ENCODE assay signal across 15 cellular contexts in genomic region chr16:83350466-83350865, GRCh38.
A peak's percentile ranks its signal among the peaks of the same experiment; 100 is the strongest.
DNase-seq lines count a peak whose midpoint lies in the region; ATAC-seq and TF ChIP-seq lines count a peak whose summit lies in the region.
"Had no signal": no experiment of that assay in that cellular context is flagged by ENCODE, and none has a peak within 500 bp of the region (broad histone marks: within the 10 kb centered on the region; RNA-seq: fewer than 3 reads in every experiment).

No MANE protein-coding gene starts in this region.

- H3K4me1 Mint-ChIP-seq in stimulated activated effector memory CD8-positive, alpha-beta T cell treated with anti-CD3 and anti-CD28 coated beads, Interleukin-12 subunit alpha, Interleukin-12 subunit beta, amount 100 ng/mL, for 72 hours, result no peaks in the 10 kb centered on the region
- H3K4me1 Mint-ChIP-seq: CD14-positive monocyte; CD4-positive, alpha-beta memory T cell had no signal

- no peaks in the 10 kb centered on the region for H3K36me3 Mint-ChIP-seq in stimulated activated effector memory CD8-positive, alpha-beta T cell treated with anti-CD3 and anti-CD28 coated beads, Interleukin-12 subunit alpha, Interleukin-12 subunit beta, amount 100 ng/mL, for 72 hours
- H3K36me3 Mint-ChIP-seq: CD14-positive monocyte; CD4-positive, alpha-beta memory T cell had no signal

- ATAC-seq in Right ventricle myocardium superior (ENCODE audit: poor library complexity) (peak; percentile 61), psoas muscle (peak in 3 of 4 donors; percentile 69 to 92 (median 92)), HG02759 (IDR thresholded peaks at IDR 0.05; ENCODE audit: unreplicated experiment) (no peak)
- no peak for ATAC-seq in stimulated activated effector memory CD8-positive, alpha-beta T cell treated with anti-CD3 and anti-CD28 coated beads, Interleukin-12 subunit alpha, Interleukin-12 subunit beta, amount 100 ng/mL, for 72 hours
- ATAC-seq: GM12878 had no signal

- H3K27me3 ChIP-seq in left ventricle myocardium inferior (ENCODE audit: low read depth) (no peaks in the 10 kb centered on the region), psoas muscle (ENCODE audit: insufficient read depth in 3 of 3, low read length in 2 of 3) (no peaks in the 10 kb centered on the region), uterus (no peaks in the 10 kb centered on the region)
- H3K27me3 ChIP-seq: BLaER1 had no signal

- intact Hi-C loops in Right ventricle myocardium superior (cut with DNase I) (loop anchor here (10.0 kb wide), 1 partner anchor 746 kb away; no protein-coding TSS in a partner anchor), cardiac septum (cut with DNase I) (loop anchor here (10.0 kb wide), 1 partner anchor 716 kb away; no protein-coding TSS in a partner anchor), left ventricle myocardium inferior (cut with micrococcal nuclease) (no loop called here), psoas muscle (cut with DNase I) (loop anchor here in 1 of 2 donors (10.0 kb wide), 1 partner anchor 726 kb away; the partner anchor contains the start of gene CDH13), uterus (cut with DNase I; ENCODE audit: low total_unique reads) (no loop called here)

- no peaks in the 10 kb centered on the region for H3K36me3 ChIP-seq in left ventricle myocardium inferior
- peaks cover 0 to under 1% of the 10 kb centered on the region in 2 donors for H3K36me3 ChIP-seq in psoas muscle (ENCODE audit: insufficient read depth in 1 of 2, low read depth in 1 of 2)
- H3K36me3 ChIP-seq in uterus, result no peaks in the 10 kb centered on the region
- H3K36me3 ChIP-seq: BLaER1 had no signal

- H3K27ac ChIP-seq in left ventricle myocardium inferior (replicated peaks), result peak overlapping the region; percentile 37
- peak overlapping the region; percentile 12 for H3K27ac ChIP-seq in psoas muscle
- H3K27ac ChIP-seq in uterus, result peak overlapping the region; percentile 28 to 62
- H3K27ac ChIP-seq: BLaER1 had no signal

- DNase-seq in Right ventricle myocardium superior (no peak), cardiac septum (ENCODE audit: low spot score) (no peak), left ventricle myocardium inferior (no peak), psoas muscle (peak in 1 of 2 donors; percentile 64), uterus (peak; percentile 40 to 59)
- DNase-seq in stimulated activated effector memory CD8-positive, alpha-beta T cell treated with anti-CD3 and anti-CD28 coated beads, Interleukin-12 subunit alpha, Interleukin-12 subunit beta, amount 100 ng/mL, for 72 hours (ENCODE audit: low spot score in 2 of 2), result no peak
- DNase-seq in NK-92 treated with Interleukin-12 subunit alpha and Interleukin-12 subunit beta, amount 100 ng/mL, for 24 hours (lab: John Stamatoyannopoulos, UW), result no peak
- DNase-seq: 8988T; CD4-positive, alpha-beta memory T cell; DMS79 treated with DMSO at 0.1 percent for 48 hours; H9 had no signal

- H3K9me3 ChIP-seq in left ventricle myocardium inferior (replicated peaks) (no peaks in the 10 kb centered on the region), psoas muscle (no peaks in the 10 kb centered on the region), uterus (no peaks in the 10 kb centered on the region)
- H3K9me3 ChIP-seq: BLaER1 had no signal

- peaks cover 2% of the 10 kb centered on the region for H3K9me3 Mint-ChIP-seq in stimulated activated effector memory CD8-positive, alpha-beta T cell treated with anti-CD3 and anti-CD28 coated beads, Interleukin-12 subunit alpha, Interleukin-12 subunit beta, amount 100 ng/mL, for 72 hours
- H3K9me3 Mint-ChIP-seq: H9 had no signal

- no peak overlapping the region for H3K4me3 ChIP-seq in left ventricle myocardium inferior
- H3K4me3 ChIP-seq in psoas muscle, result peak overlapping the region; percentile 30
- no peak overlapping the region for H3K4me3 ChIP-seq in uterus
- H3K4me3 ChIP-seq: BLaER1, GM12878 had no signal

- TF ChIP-seq CTCF in left ventricle myocardium inferior (IDR thresholded peaks at IDR 0.05; ENCODE audit: borderline replicate concordance) (no peak), psoas muscle (IDR thresholded peaks at IDR 0.05) (no peak), uterus (IDR thresholded peaks at IDR 0.05) (no peak)

- no peak overlapping the region for H3K27ac Mint-ChIP-seq in stimulated activated effector memory CD8-positive, alpha-beta T cell treated with anti-CD3 and anti-CD28 coated beads, Interleukin-12 subunit alpha, Interleukin-12 subunit beta, amount 100 ng/mL, for 72 hours
- H3K27ac Mint-ChIP-seq: CD4-positive, alpha-beta memory T cell; H9 had no signal

- no peak overlapping the region for H3K4me3 Mint-ChIP-seq in stimulated activated effector memory CD8-positive, alpha-beta T cell treated with anti-CD3 and anti-CD28 coated beads, Interleukin-12 subunit alpha, Interleukin-12 subunit beta, amount 100 ng/mL, for 72 hours
- H3K4me3 Mint-ChIP-seq: CD14-positive monocyte; CD4-positive, alpha-beta memory T cell; H9 had no signal

- no peak for TF ChIP-seq POLR2A in uterus (IDR thresholded peaks at IDR 0.05)

- H3K4me1 ChIP-seq in left ventricle myocardium inferior (peaks cover 22% of the 10 kb centered on the region), psoas muscle (peaks cover 27% of the 10 kb centered on the region), uterus (no peaks in the 10 kb centered on the region)
- H3K4me1 ChIP-seq: BLaER1 had no signal

- WGBS in psoas muscle, 3 donors, result 24 to 32% (median 32%) methylated on average over 5 of the region's 5 CpGs

Comparison
In these comparisons a context has a peak if more than half of its experiments do, and no peak if none do; other contexts are left out.
1. intact Hi-C loops: an anchor here in Right ventricle myocardium superior (10.0 kb wide) and cardiac septum (10.0 kb wide); none called in left ventricle myocardium inferior and uterus.
2. ATAC-seq: peak in Right ventricle myocardium superior (single experiment) and psoas muscle (3 of 4); none in stimulated activated effector memory CD8-positive, alpha-beta T cell treated with anti-CD3 and anti-CD28 coated beads, Interleukin-12 subunit alpha, Interleukin-12 subunit beta, amount 100 ng/mL, for 72 hours (single experiment) and HG02759 (single experiment).
3. DNase-seq: peak in uterus (2 of 2); none in Right ventricle myocardium superior (single experiment), cardiac septum (single experiment), left ventricle myocardium inferior (single experiment), stimulated activated effector memory CD8-positive, alpha-beta T cell treated with anti-CD3 and anti-CD28 coated beads, Interleukin-12 subunit alpha, Interleukin-12 subunit beta, amount 100 ng/mL, for 72 hours (0 of 2) and NK-92 treated with Interleukin-12 subunit alpha and Interleukin-12 subunit beta, amount 100 ng/mL, for 24 hours (single experiment).
4. Peak in every context shown above with its lines, with median percentiles within 50 percentile points of each other: H3K27ac ChIP-seq.